Comparison of ENCODE assay signal across 8 cellular contexts in the genomic region with DNA sequence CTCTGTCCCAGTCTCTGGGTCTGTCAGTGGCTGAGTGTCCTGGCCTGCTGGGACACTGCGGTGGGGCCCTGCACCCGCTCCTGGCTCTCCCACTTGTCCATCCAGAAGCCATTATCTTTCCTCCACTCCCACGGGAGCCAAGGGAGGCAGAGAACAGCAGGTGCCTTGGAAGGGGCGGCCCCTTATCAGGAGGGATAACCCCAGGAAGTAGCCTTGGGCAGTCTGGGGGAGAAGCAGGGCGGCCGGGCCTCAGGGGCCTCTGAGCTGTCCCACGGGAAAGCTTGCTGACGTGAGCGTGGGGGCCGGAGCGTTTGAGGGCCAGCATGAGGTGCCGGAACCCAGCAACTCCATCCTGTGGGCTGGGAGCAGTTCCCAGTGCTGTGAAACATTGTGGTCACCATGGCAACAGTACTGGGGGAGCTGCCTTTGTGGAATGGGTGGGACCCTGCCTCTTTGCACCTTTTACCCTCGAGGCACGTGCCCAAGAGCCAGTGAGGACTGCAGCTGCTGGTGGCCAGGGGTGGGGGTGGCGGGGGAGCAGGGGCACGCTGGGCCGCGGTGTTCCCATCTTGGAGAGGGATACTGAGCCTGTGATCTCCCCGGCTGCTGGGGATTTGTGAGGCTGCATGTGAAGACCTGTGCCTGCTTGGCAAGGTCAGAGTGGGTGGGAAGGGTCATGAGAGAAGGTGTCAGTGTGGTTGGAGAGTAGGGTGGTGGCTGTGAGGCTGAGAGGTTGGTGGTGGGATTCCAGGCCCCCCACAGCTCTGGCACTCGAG. TPM values are rescaled to one million over a fixed set of nuclear protein-coding genes. Genes with fewer than 3 reads are reported as not detected.
DNase-seq lines count a peak whose midpoint lies in the region; ATAC-seq and TF ChIP-seq lines count a peak whose summit lies in the region.
"Had no signal": no experiment of that assay in that cellular context is flagged by ENCODE, and none has a peak within 500 bp of the region (broad histone marks: within the 10 kb centered on the region; RNA-seq: fewer than 3 reads in every experiment).

No MANE protein-coding gene starts in this region.

- peaks cover 25% of the 10 kb centered on the region for H3K4me1 Mint-ChIP-seq in activated T-helper 17 cell treated with anti-CD3 and anti-CD28 coated beads, Interleukin-2, amount 50 U/mL, for 72 hours
- H3K4me1 Mint-ChIP-seq in stimulated activated naive B cell treated with anti-CD40 and anti-IgM and Interleukin-4, amounts not matched to agents 10 μg/mL and 1 μg/mL and 100 μg/mL, for 72 hours, result peaks cover 46 to 47% of the 10 kb centered on the region in 2 donors

- DNase-seq in right cardiac atrium, result peak; percentile 86 to 90 (median 89)
- DNase-seq in stimulated activated naive B cell treated with anti-CD40 and anti-IgM and Interleukin-4, amounts not matched to agents 10 μg/mL and 1 μg/mL and 100 μg/mL, for 72 hours, result peak; percentile 51
- no peak for DNase-seq in HCEC 1CT
- DNase-seq in NCI-H524 (lab: John Stamatoyannopoulos, UW), result no peak
- DNase-seq: activated naive CD4-positive, alpha-beta T cell treated with Interleukin-2 at 50 U/mL for 16 hours had no signal

- H3K4me3 Mint-ChIP-seq in activated T-helper 17 cell treated with anti-CD3 and anti-CD28 coated beads, Interleukin-2, amount 50 U/mL, for 72 hours, result no peak overlapping the region
- peak overlapping the region in 1 of 2 donors; percentile 0 for H3K4me3 Mint-ChIP-seq in stimulated activated naive B cell treated with anti-CD40 and anti-IgM and Interleukin-4, amounts not matched to agents 10 μg/mL and 1 μg/mL and 100 μg/mL, for 72 hours

- H3K9me3 ChIP-seq in right cardiac atrium (ENCODE audit: control insufficient read depth, low read length), result no peaks in the 10 kb centered on the region

- no peaks in the 10 kb centered on the region for H3K27me3 Mint-ChIP-seq in activated T-helper 17 cell treated with anti-CD3 and anti-CD28 coated beads, Interleukin-2, amount 50 U/mL, for 72 hours
- H3K27me3 Mint-ChIP-seq in stimulated activated naive B cell treated with anti-CD40 and anti-IgM and Interleukin-4, amounts not matched to agents 10 μg/mL and 1 μg/mL and 100 μg/mL, for 72 hours, result no peaks in the 10 kb centered on the region

- TF ChIP-seq POLR2A in GM18505 (IDR thresholded peaks at IDR 0.05; ENCODE audit: borderline replicate concordance, extremely low read depth, insufficient read depth, insufficient read length), result no peak

- no peaks in the 10 kb centered on the region for H3K27me3 ChIP-seq in right cardiac atrium (ENCODE audit: control insufficient read depth, insufficient read depth)

- no peaks in the 10 kb centered on the region for H3K9me3 Mint-ChIP-seq in activated T-helper 17 cell treated with anti-CD3 and anti-CD28 coated beads, Interleukin-2, amount 50 U/mL, for 72 hours
- peaks cover 0 to 8% of the 10 kb centered on the region in 2 donors for H3K9me3 Mint-ChIP-seq in stimulated activated naive B cell treated with anti-CD40 and anti-IgM and Interleukin-4, amounts not matched to agents 10 μg/mL and 1 μg/mL and 100 μg/mL, for 72 hours

- ATAC-seq in GM21825 (IDR thresholded peaks at IDR 0.05; ENCODE audit: unreplicated experiment) (peak; percentile 45), right cardiac atrium (peak; percentile 9 to 64), GM18505 (IDR thresholded peaks at IDR 0.05; ENCODE audit: unreplicated experiment) (no peak)
- ATAC-seq in activated T-helper 17 cell treated with anti-CD3 and anti-CD28 coated beads, Interleukin-2, amount 50 U/mL, for 72 hours (replicated peaks), result no peak
- ATAC-seq in stimulated activated naive B cell treated with anti-CD40 and anti-IgM and Interleukin-4, amounts not matched to agents 10 μg/mL and 1 μg/mL and 100 μg/mL, for 72 hours (replicated peaks), result peak; percentile 59 to 71

- H3K27ac ChIP-seq in right cardiac atrium (ENCODE audit: low read length), result peak overlapping the region; percentile 63

- H3K4me3 ChIP-seq in right cardiac atrium (ENCODE audit: low read length), result no peak overlapping the region

- peaks cover 16% of the 10 kb centered on the region for H3K4me1 ChIP-seq in right cardiac atrium (ENCODE audit: control insufficient read depth, insufficient read depth, low read length)

- WGBS in right cardiac atrium, result 32% methylated on average over 20 of the region's 20 CpGs

- H3K27ac Mint-ChIP-seq in activated T-helper 17 cell treated with anti-CD3 and anti-CD28 coated beads, Interleukin-2, amount 50 U/mL, for 72 hours, result peak overlapping the region; percentile 84
- H3K27ac Mint-ChIP-seq in stimulated activated naive B cell treated with anti-CD40 and anti-IgM and Interleukin-4, amounts not matched to agents 10 μg/mL and 1 μg/mL and 100 μg/mL, for 72 hours, result peak overlapping the region; percentile 3

- no peaks in the 10 kb centered on the region for H3K36me3 Mint-ChIP-seq in activated T-helper 17 cell treated with anti-CD3 and anti-CD28 coated beads, Interleukin-2, amount 50 U/mL, for 72 hours (ENCODE audit: low read depth)
- peaks cover 9 to 30% of the 10 kb centered on the region in 2 donors for H3K36me3 Mint-ChIP-seq in stimulated activated naive B cell treated with anti-CD40 and anti-IgM and Interleukin-4, amounts not matched to agents 10 μg/mL and 1 μg/mL and 100 μg/mL, for 72 hours

- intact Hi-C loops in right cardiac atrium (cut with DNase I), result no loop called here

RNA-seq across cellular contexts. Expression of a gene that starts 20.9 kb away (rescaled TPM):
- 10 to 100 TPM; 10.6 to 11.4 TPM for total RNA-seq in activated T-helper 17 cell treated with anti-CD3 and anti-CD28 coated beads, Interleukin-2, amount 50 U/mL, for 72 hours
- total RNA-seq in right cardiac atrium, result 10 to 100 TPM in 1 of 4 donors, 1 to 10 TPM in 3; 8.9 to 14.4 (median 9.3) TPM
- polyA plus RNA-seq in right cardiac atrium, result 5.1 TPM

RNA-seq across cellular contexts. Expression of a gene that starts 25.7 kb away (rescaled TPM):
- 10 to 100 TPM in 1 of 2 donors, 1 to 10 TPM in 1; 7.8 to 13.6 TPM for total RNA-seq in activated T-helper 17 cell treated with anti-CD3 and anti-CD28 coated beads, Interleukin-2, amount 50 U/mL, for 72 hours
- total RNA-seq in right cardiac atrium, result 10 to 100 TPM in 3 of 4 donors, 1 to 10 TPM in 1; 9.2 to 15.1 (median 13.6) TPM
- polyA plus RNA-seq in right cardiac atrium, result 9.5 TPM

RNA-seq across cellular contexts. Expression of a gene that starts 45.1 kb away (rescaled TPM):
- total RNA-seq in activated T-helper 17 cell treated with anti-CD3 and anti-CD28 coated beads, Interleukin-2, amount 50 U/mL, for 72 hours, result under 1 TPM in 1 of 2 donors, not detected in 1; 0.48 TPM
- total RNA-seq in right cardiac atrium, result 1 to 10 TPM; 2.2 to 5.9 (median 4.0) TPM
- polyA plus RNA-seq in right cardiac atrium, result 4.8 TPM

RNA-seq across cellular contexts. Expression of a gene that starts 51.2 kb away (rescaled TPM):
- not detected for total RNA-seq in activated T-helper 17 cell treated with anti-CD3 and anti-CD28 coated beads, Interleukin-2, amount 50 U/mL, for 72 hours
- 10 to 100 TPM in 3 of 4 donors, 1 to 10 TPM in 1; 7.2 to 64.0 (median 38.8) TPM for total RNA-seq in right cardiac atrium
- polyA plus RNA-seq in right cardiac atrium, result 79.6 TPM

Comparison
In these comparisons a context has a peak if more than half of its experiments do, and no peak if none do; other contexts are left out.
1. ATAC-seq: peak in GM21825 (single experiment), right cardiac atrium (2 of 2) and stimulated activated naive B cell treated with anti-CD40 and anti-IgM and Interleukin-4, amounts not matched to agents 10 μg/mL and 1 μg/mL and 100 μg/mL, for 72 hours (2 of 2); none in activated T-helper 17 cell treated with anti-CD3 and anti-CD28 coated beads, Interleukin-2, amount 50 U/mL, for 72 hours (single experiment) and GM18505 (single experiment).
2. DNase-seq: peak in right cardiac atrium (3 of 3) and stimulated activated naive B cell treated with anti-CD40 and anti-IgM and Interleukin-4, amounts not matched to agents 10 μg/mL and 1 μg/mL and 100 μg/mL, for 72 hours (single experiment); none in HCEC 1CT (single experiment) and NCI-H524 (0 of 2).